13 cellular contexts compared by ENCODE assay signal in the genomic region with DNA sequence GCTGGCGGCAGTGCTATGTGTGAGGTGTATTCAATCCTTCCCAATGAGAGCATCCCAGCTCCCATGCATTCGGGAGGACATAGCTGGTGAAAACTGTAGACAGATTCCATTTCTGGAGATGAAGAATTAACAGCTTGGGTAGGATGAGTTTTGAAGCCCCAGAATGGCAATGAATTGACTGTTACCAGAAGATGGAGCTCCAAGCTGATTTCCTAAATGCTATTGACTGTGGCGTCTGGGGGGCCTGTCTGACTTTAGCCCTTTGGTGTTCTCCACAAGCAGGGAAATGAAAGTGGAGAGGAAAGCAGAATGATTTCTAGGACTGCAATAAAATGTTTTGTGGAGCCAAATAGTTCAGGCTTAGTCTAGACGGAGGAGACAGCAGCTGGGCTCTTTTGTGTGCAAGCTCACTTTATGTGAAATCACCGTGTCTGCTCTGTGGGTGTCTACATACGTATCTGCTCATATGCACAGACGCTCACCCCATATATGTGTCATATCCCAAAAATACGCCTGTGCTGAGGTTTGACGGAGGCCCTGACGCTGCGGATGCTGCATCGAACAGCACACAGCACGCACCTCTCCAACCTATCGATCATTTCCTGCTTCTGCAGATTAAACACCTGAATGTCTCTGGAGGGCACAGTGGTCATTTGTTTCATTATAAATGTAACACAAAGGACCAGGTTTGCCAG.
DNase-seq lines count a peak whose midpoint lies in the region; ATAC-seq and TF ChIP-seq lines count a peak whose summit lies in the region.
"Had no signal": no experiment of that assay in that cellular context is flagged by ENCODE, and none has a peak within 500 bp of the region (broad histone marks: within the 10 kb centered on the region; RNA-seq: fewer than 3 reads in every experiment).

No MANE protein-coding gene starts in this region.

- H3K27ac Mint-ChIP-seq in MCF 10A (ENCODE audit: low read depth, unreplicated experiment): no peak overlapping the region
- no peak overlapping the region for H3K27ac Mint-ChIP-seq in WTC11
- H3K27ac Mint-ChIP-seq in activated T-helper 17 cell treated with anti-CD3 and anti-CD28 coated beads, Interleukin-2, amount 50 U/mL, for 72 hours: no peak overlapping the region
- H3K27ac Mint-ChIP-seq in activated CD4-positive, alpha-beta memory T cell treated with anti-CD3 and anti-CD28 coated beads for 36 hours: no peak overlapping the region
- H3K27ac Mint-ChIP-seq: CD4-positive, alpha-beta memory T cell had no signal

- H3K27ac ChIP-seq in breast epithelium: no peak overlapping the region
- H3K27ac ChIP-seq in upper lobe of right lung: no peak overlapping the region
- H3K27ac ChIP-seq: adrenal gland, SK-N-MC had no signal

- no peaks in the 10 kb centered on the region for H3K9me3 ChIP-seq in breast epithelium
- H3K9me3 ChIP-seq in upper lobe of right lung: no peaks in the 10 kb centered on the region
- H3K9me3 ChIP-seq: adrenal gland had no signal

- intact Hi-C loops in MCF 10A (cut with micrococcal nuclease): loop anchor here (1.0 kb wide), 1 partner anchor 320 kb away; no protein-coding TSS in a partner anchor
- intact Hi-C loops in breast epithelium (cut with DNase I; ENCODE audit: low total_unique reads): no loop called here
- intact Hi-C loops in upper lobe of right lung (cut with DNase I): no loop called here
- intact Hi-C loops in activated CD4-positive, alpha-beta memory T cell treated with anti-CD3 and anti-CD28 coated beads for 36 hours (cut with micrococcal nuclease): no loop called here

- peak; percentile 24 for TF ChIP-seq CTCF in MCF 10A (IDR thresholded peaks at IDR 0.05; ENCODE audit: unreplicated experiment)
- no peak for TF ChIP-seq CTCF in breast epithelium (IDR thresholded peaks at IDR 0.05)
- no peak for TF ChIP-seq CTCF in WTC11 (IDR thresholded peaks at IDR 0.05)
- peak; percentile 13 for TF ChIP-seq CTCF in upper lobe of right lung (IDR thresholded peaks at IDR 0.05)

- no TSS peak for BruUV-seq in MCF 10A (replicated peaks; lab: Mats Ljungman, UMichigan)

- ATAC-seq in WTC11 (peak; percentile 62), upper lobe of right lung (no peak)
- no peak for ATAC-seq in activated T-helper 17 cell treated with anti-CD3 and anti-CD28 coated beads, Interleukin-2, amount 50 U/mL, for 72 hours (replicated peaks)

- CTCF ChIA-PET in MCF 10A (lab: Yijun Ruan, JAX) (interaction anchor here (0.6 to 1.5 kb wide), 5 partner anchors 9 to 1258 kb away, joined by 3 to 6 read pairs (median 3); no protein-coding TSS in a partner anchor), WTC11 (lab: Charles Lee) (interaction anchor here (0.9 to 2.4 kb wide), 17 partner anchors 9 to 323 kb away, joined by 3 to 14 read pairs (median 3); no protein-coding TSS in a partner anchor)
- CTCF ChIA-PET in activated CD4-positive, alpha-beta memory T cell treated with anti-CD3 and anti-CD28 coated beads for 36 hours (lab: Charles Lee): no interaction called here

- H3K36me3 ChIP-seq in breast epithelium (no peaks in the 10 kb centered on the region), upper lobe of right lung (no peaks in the 10 kb centered on the region)
- H3K36me3 ChIP-seq: adrenal gland had no signal

- no peaks in the 10 kb centered on the region for H3K4me1 Mint-ChIP-seq in MCF 10A (ENCODE audit: insufficient read depth, unreplicated experiment)
- peaks cover 13% of the 10 kb centered on the region for H3K4me1 Mint-ChIP-seq in WTC11
- no peaks in the 10 kb centered on the region for H3K4me1 Mint-ChIP-seq in activated T-helper 17 cell treated with anti-CD3 and anti-CD28 coated beads, Interleukin-2, amount 50 U/mL, for 72 hours
- no peaks in the 10 kb centered on the region for H3K4me1 Mint-ChIP-seq in activated CD4-positive, alpha-beta memory T cell treated with anti-CD3 and anti-CD28 coated beads for 36 hours (ENCODE audit: low read depth)
- H3K4me1 Mint-ChIP-seq: CD4-positive, alpha-beta memory T cell had no signal

- DNase-seq in MCF 10A (ENCODE audit: unreplicated experiment) (peak; percentile 22), breast epithelium (ENCODE audit: low spot score in 2 of 2) (no peak), WTC11 (ENCODE audit: low spot score) (no peak), inferior parietal cortex (ENCODE audit: extremely low spot score) (peak; percentile 77), upper lobe of right lung (no peak)
- DNase-seq in activated CD4-positive, alpha-beta T cell treated with anti-CD3 and anti-CD28 coated beads, Interleukin-2, amount 50 U/mL, for 1 hour: no peak
- no peak for DNase-seq in activated CD4-positive, alpha-beta memory T cell treated with anti-CD3 and anti-CD28 coated beads for 36 hours
- DNase-seq: activated CD4-positive, alpha-beta T cell treated with anti-CD3 and anti-CD28 coated beads, Interleukin-2, amount 50 U/mL, for 4 hours; adrenal gland; CD4-positive, alpha-beta memory T cell; NCI-H1930 had no signal

- no peak overlapping the region for H3K4me3 Mint-ChIP-seq in MCF 10A (ENCODE audit: unreplicated experiment)
- no peak overlapping the region for H3K4me3 Mint-ChIP-seq in WTC11
- no peak overlapping the region for H3K4me3 Mint-ChIP-seq in activated T-helper 17 cell treated with anti-CD3 and anti-CD28 coated beads, Interleukin-2, amount 50 U/mL, for 72 hours
- H3K4me3 Mint-ChIP-seq in activated CD4-positive, alpha-beta memory T cell treated with anti-CD3 and anti-CD28 coated beads for 36 hours: no peak overlapping the region
- H3K4me3 Mint-ChIP-seq: CD4-positive, alpha-beta memory T cell had no signal

- H3K4me1 ChIP-seq in breast epithelium (no peaks in the 10 kb centered on the region), upper lobe of right lung (no peaks in the 10 kb centered on the region)
- H3K4me1 ChIP-seq: adrenal gland had no signal

- H3K36me3 Mint-ChIP-seq in MCF 10A (ENCODE audit: insufficient read depth, unreplicated experiment) (no peaks in the 10 kb centered on the region), WTC11 (no peaks in the 10 kb centered on the region)
- no peaks in the 10 kb centered on the region for H3K36me3 Mint-ChIP-seq in activated T-helper 17 cell treated with anti-CD3 and anti-CD28 coated beads, Interleukin-2, amount 50 U/mL, for 72 hours (ENCODE audit: low read depth)
- H3K36me3 Mint-ChIP-seq in activated CD4-positive, alpha-beta memory T cell treated with anti-CD3 and anti-CD28 coated beads for 36 hours: no peaks in the 10 kb centered on the region
- H3K36me3 Mint-ChIP-seq: CD4-positive, alpha-beta memory T cell had no signal

- H3K4me3 ChIP-seq in breast epithelium: no peak overlapping the region
- H3K4me3 ChIP-seq in upper lobe of right lung: no peak overlapping the region
- H3K4me3 ChIP-seq: adrenal gland, SK-N-MC had no signal

- H3K27me3 Mint-ChIP-seq in MCF 10A (ENCODE audit: insufficient read depth, unreplicated experiment) (peaks cover 45% of the 10 kb centered on the region), WTC11 (ENCODE audit: low read depth) (no peaks in the 10 kb centered on the region)
- H3K27me3 Mint-ChIP-seq in activated T-helper 17 cell treated with anti-CD3 and anti-CD28 coated beads, Interleukin-2, amount 50 U/mL, for 72 hours: peaks cover 14% of the 10 kb centered on the region
- no peaks in the 10 kb centered on the region for H3K27me3 Mint-ChIP-seq in activated CD4-positive, alpha-beta memory T cell treated with anti-CD3 and anti-CD28 coated beads for 36 hours

- H3K9me3 Mint-ChIP-seq in MCF 10A (ENCODE audit: unreplicated experiment): no peaks in the 10 kb centered on the region
- no peaks in the 10 kb centered on the region for H3K9me3 Mint-ChIP-seq in WTC11
- H3K9me3 Mint-ChIP-seq in activated T-helper 17 cell treated with anti-CD3 and anti-CD28 coated beads, Interleukin-2, amount 50 U/mL, for 72 hours: no peaks in the 10 kb centered on the region
- H3K9me3 Mint-ChIP-seq in activated CD4-positive, alpha-beta memory T cell treated with anti-CD3 and anti-CD28 coated beads for 36 hours: no peaks in the 10 kb centered on the region
- H3K9me3 Mint-ChIP-seq: CD4-positive, alpha-beta memory T cell had no signal

- H3K27me3 ChIP-seq in breast epithelium (peaks cover 0 to 22% of the 10 kb centered on the region in 2 donors), upper lobe of right lung (peaks cover 10% of the 10 kb centered on the region)
- H3K27me3 ChIP-seq: adrenal gland had no signal

- POLR2A ChIA-PET in MCF 10A (lab: Yijun Ruan, JAX) (no interaction called here), WTC11 (lab: Charles Lee) (no interaction called here)
- POLR2A ChIA-PET in activated CD4-positive, alpha-beta memory T cell treated with anti-CD3 and anti-CD28 coated beads for 36 hours (lab: Charles Lee): no interaction called here

- TF ChIP-seq POLR2A in breast epithelium (IDR thresholded peaks at IDR 0.05): no peak

TF ChIP-seq in WTC11, 78 proteins besides CTCF, POLR2A, EP300 and RAD21:
- TF ChIP-seq RORB (CRISPR knock-in tag; IDR thresholded peaks at IDR 0.05): no peak
- TF ChIP-seq, protein P1, sequence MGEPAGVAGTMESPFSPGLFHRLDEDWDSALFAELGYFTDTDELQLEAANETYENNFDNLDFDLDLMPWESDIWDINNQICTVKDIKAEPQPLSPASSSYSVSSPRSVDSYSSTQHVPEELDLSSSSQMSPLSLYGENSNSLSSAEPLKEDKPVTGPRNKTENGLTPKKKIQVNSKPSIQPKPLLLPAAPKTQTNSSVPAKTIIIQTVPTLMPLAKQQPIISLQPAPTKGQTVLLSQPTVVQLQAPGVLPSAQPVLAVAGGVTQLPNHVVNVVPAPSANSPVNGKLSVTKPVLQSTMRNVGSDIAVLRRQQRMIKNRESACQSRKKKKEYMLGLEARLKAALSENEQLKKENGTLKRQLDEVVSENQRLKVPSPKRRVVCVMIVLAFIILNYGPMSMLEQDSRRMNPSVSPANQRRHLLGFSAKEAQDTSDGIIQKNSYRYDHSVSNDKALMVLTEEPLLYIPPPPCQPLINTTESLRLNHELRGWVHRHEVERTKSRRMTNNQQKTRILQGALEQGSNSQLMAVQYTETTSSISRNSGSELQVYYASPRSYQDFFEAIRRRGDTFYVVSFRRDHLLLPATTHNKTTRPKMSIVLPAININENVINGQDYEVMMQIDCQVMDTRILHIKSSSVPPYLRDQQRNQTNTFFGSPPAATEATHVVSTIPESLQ (CRISPR knock-in tag; IDR thresholded peaks at IDR 0.05): no peak
- TF ChIP-seq ZNF396 (CRISPR knock-in tag; IDR thresholded peaks at IDR 0.05; ENCODE audit: borderline replicate concordance): no peak

Comparison
In these comparisons a context has a peak if more than half of its experiments do, and no peak if none do; other contexts are left out.
1. DNase-seq: peak in MCF 10A (single experiment) and inferior parietal cortex (single experiment); none in breast epithelium (0 of 2), WTC11 (single experiment), upper lobe of right lung (single experiment), activated CD4-positive, alpha-beta T cell treated with anti-CD3 and anti-CD28 coated beads, Interleukin-2, amount 50 U/mL, for 1 hour (single experiment) and activated CD4-positive, alpha-beta memory T cell treated with anti-CD3 and anti-CD28 coated beads for 36 hours (single experiment).
2. CTCF ChIP-seq: peak in MCF 10A (single experiment) and upper lobe of right lung (single experiment); none in breast epithelium (0 of 3) and WTC11 (single experiment).